In the genomic region with DNA sequence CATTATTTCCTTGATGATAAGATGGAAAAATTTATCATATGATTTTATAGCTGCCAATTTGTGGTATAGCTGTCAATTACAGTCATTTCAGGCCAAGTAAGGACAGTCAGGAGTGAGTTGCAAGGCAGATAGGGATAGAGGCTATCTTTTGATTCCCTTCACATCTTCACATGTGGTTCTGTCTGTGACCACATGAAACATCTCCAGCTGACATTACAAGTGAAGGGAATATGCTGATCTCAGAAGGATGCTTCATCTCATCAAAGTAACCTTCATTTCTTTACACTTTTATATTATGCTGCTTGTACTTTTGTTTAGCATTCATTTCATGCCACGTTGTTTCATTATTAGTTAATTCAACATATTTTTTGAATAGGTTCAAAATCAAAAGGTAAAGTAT, we compare ENCODE assay signal across 21 cellular contexts.
"Had no signal": no experiment of that assay in that cellular context is flagged by ENCODE, and none has a peak within 500 bp of the region (broad histone marks: within the 10 kb centered on the region; RNA-seq: fewer than 3 reads in every experiment).

No MANE protein-coding gene starts in this region.

- H3K27me3 Mint-ChIP-seq: stimulated activated naive CD8-positive, alpha-beta T cell treated with anti-CD3 and anti-CD28 coated beads, Interleukin-15, Interleukin-2, amounts not matched to agents 100 ng/mL and 50 ng/mL, for 24 hours had no signal

- ATAC-seq: natural killer cell treated with Interleukin-12 subunit alpha and Interleukin-12 subunit beta and Interleukin-15 and Interleukin-18, amount 100 ng/mL, for 72 hours; pancreas; right cardiac atrium; right lobe of liver; stimulated activated effector memory CD8-positive, alpha-beta T cell treated with anti-CD3 and anti-CD28 coated beads, Interleukin-12 subunit alpha, Interleukin-12 subunit beta, amount 100 ng/mL, for 72 hours; stimulated activated naive B cell treated with anti-CD40 and anti-IgM and Interleukin-4, amounts not matched to agents 10 μg/mL and 1 μg/mL and 100 μg/mL, for 72 hours had no signal

- H3K9me3 Mint-ChIP-seq: natural killer cell treated with Interleukin-12 subunit alpha and Interleukin-12 subunit beta and Interleukin-15 and Interleukin-18, amount 100 ng/mL, for 72 hours; nephron progenitor cell; neural crest cell; stimulated activated effector memory CD8-positive, alpha-beta T cell treated with anti-CD3 and anti-CD28 coated beads, Interleukin-12 subunit alpha, Interleukin-12 subunit beta, amount 100 ng/mL, for 72 hours; stimulated activated naive B cell treated with anti-CD40 and anti-IgM and Interleukin-4, amounts not matched to agents 10 μg/mL and 1 μg/mL and 100 μg/mL, for 72 hours; stimulated activated naive CD8-positive, alpha-beta T cell treated with anti-CD3 and anti-CD28 coated beads, Interleukin-15, Interleukin-2, amounts not matched to agents 100 ng/mL and 50 ng/mL, for 24 hours had no signal

- H3K36me3 Mint-ChIP-seq: natural killer cell treated with Interleukin-12 subunit alpha and Interleukin-12 subunit beta and Interleukin-15 and Interleukin-18, amount 100 ng/mL, for 72 hours; stimulated activated effector memory CD8-positive, alpha-beta T cell treated with anti-CD3 and anti-CD28 coated beads, Interleukin-12 subunit alpha, Interleukin-12 subunit beta, amount 100 ng/mL, for 72 hours; stimulated activated naive B cell treated with anti-CD40 and anti-IgM and Interleukin-4, amounts not matched to agents 10 μg/mL and 1 μg/mL and 100 μg/mL, for 72 hours had no signal

- H3K4me3 Mint-ChIP-seq: natural killer cell treated with Interleukin-12 subunit alpha and Interleukin-12 subunit beta and Interleukin-15 and Interleukin-18, amount 100 ng/mL, for 72 hours; nephron progenitor cell; neural crest cell; stimulated activated effector memory CD8-positive, alpha-beta T cell treated with anti-CD3 and anti-CD28 coated beads, Interleukin-12 subunit alpha, Interleukin-12 subunit beta, amount 100 ng/mL, for 72 hours; stimulated activated naive B cell treated with anti-CD40 and anti-IgM and Interleukin-4, amounts not matched to agents 10 μg/mL and 1 μg/mL and 100 μg/mL, for 72 hours; stimulated activated naive CD8-positive, alpha-beta T cell treated with anti-CD3 and anti-CD28 coated beads, Interleukin-15, Interleukin-2, amounts not matched to agents 100 ng/mL and 50 ng/mL, for 24 hours had no signal

- H3K27ac Mint-ChIP-seq: natural killer cell treated with Interleukin-12 subunit alpha and Interleukin-12 subunit beta and Interleukin-15 and Interleukin-18, amount 100 ng/mL, for 72 hours; nephron progenitor cell; stimulated activated effector memory CD8-positive, alpha-beta T cell treated with anti-CD3 and anti-CD28 coated beads, Interleukin-12 subunit alpha, Interleukin-12 subunit beta, amount 100 ng/mL, for 72 hours; stimulated activated naive B cell treated with anti-CD40 and anti-IgM and Interleukin-4, amounts not matched to agents 10 μg/mL and 1 μg/mL and 100 μg/mL, for 72 hours; stimulated activated naive CD8-positive, alpha-beta T cell treated with anti-CD3 and anti-CD28 coated beads, Interleukin-15, Interleukin-2, amounts not matched to agents 100 ng/mL and 50 ng/mL, for 24 hours had no signal

- H3K4me1 Mint-ChIP-seq: nephron progenitor cell; stimulated activated effector memory CD8-positive, alpha-beta T cell treated with anti-CD3 and anti-CD28 coated beads, Interleukin-12 subunit alpha, Interleukin-12 subunit beta, amount 100 ng/mL, for 72 hours; stimulated activated naive B cell treated with anti-CD40 and anti-IgM and Interleukin-4, amounts not matched to agents 10 μg/mL and 1 μg/mL and 100 μg/mL, for 72 hours had no signal

- DNase-seq: nephron progenitor cell; nucleus accumbens; pancreas; right cardiac atrium; right lobe of liver; sigmoid colon; small intestine; stimulated activated CD4-positive, alpha-beta T cell treated with anti-CD3 and anti-CD28 coated beads, Interleukin-15, amount 100 ng/mL, for 24 hours; stimulated activated CD4-positive, alpha-beta T cell treated with anti-CD3 and anti-CD28 coated beads, Interleukin-2, amount 100 ng/mL, for 24 hours; stimulated activated CD4-positive, alpha-beta T cell treated with anti-CD3 and anti-CD28 coated beads, Interleukin-2, amount 100 ng/mL, for 48 hours; stimulated activated CD4-positive, alpha-beta T cell treated with anti-CD3 and anti-CD28 coated beads, Interleukin-4, amount 100 ng/mL, for 24 hours; stimulated activated naive B cell treated with anti-CD40 and anti-IgM and Interleukin-4, amounts not matched to agents 10 μg/mL and 1 μg/mL and 100 μg/mL, for 72 hours; stimulated activated naive CD4-positive, alpha-beta T cell treated with Interleukin-2 at 50 U/mL for 16 hours; stomach; thyroid gland; trophoblast cell; upper lobe of left lung had no signal
